ENCODE assay signal across 17 cellular contexts in the genomic region with DNA sequence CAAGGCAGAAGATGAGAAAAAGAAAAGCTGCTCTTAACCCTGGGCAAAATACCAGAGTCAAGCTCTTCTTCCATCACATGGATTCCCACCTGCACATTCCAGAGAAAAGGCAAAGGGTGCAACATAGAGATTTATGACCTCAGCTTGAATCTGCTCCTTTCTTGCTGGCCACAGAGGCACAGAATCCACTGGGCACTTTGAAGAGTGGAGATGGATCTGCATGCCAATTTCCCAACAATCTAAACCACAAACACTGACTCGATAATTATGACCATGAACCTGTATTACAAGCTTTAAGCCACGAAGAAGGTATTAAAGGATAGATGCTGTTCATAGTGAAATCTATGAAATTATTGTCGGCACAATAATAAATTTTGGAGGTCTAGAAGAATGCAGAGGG.
"Had no signal": no experiment of that assay in that cellular context is flagged by ENCODE, and none has a peak within 500 bp of the region (broad histone marks: within the 10 kb centered on the region; RNA-seq: fewer than 3 reads in every experiment).

No MANE protein-coding gene starts in this region.

- DNase-seq: colonic mucosa; dermis blood vessel endothelial cell; erythroblast; heart left ventricle; hypothalamus; islet precursor cell; natural killer cell; posterior cingulate gyrus; stimulated activated CD4-positive, alpha-beta T cell treated with anti-CD3 and anti-CD28 coated beads, Interleukin-2, amount 100 ng/mL, for 24 hours; stimulated activated CD4-positive, alpha-beta T cell treated with anti-CD3 and anti-CD28 coated beads, Interleukin-4, amount 100 ng/mL, for 4 hours; stimulated activated naive B cell treated with anti-CD40 and anti-IgM and Interleukin-4, amounts not matched to agents 10 μg/mL and 1 μg/mL and 100 μg/mL, for 72 hours; stimulated activated naive CD8-positive, alpha-beta T cell treated with anti-CD3 and anti-CD28 coated beads, Interleukin-15, amount 100 ng/mL, for 72 hours; testis had no signal

- ATAC-seq: heart left ventricle; left lobe of liver; natural killer cell; sciatic nerve; stimulated activated naive B cell treated with anti-CD40 and anti-IgM and Interleukin-4, amounts not matched to agents 10 μg/mL and 1 μg/mL and 100 μg/mL, for 72 hours; stimulated activated naive CD8-positive, alpha-beta T cell treated with anti-CD3 and anti-CD28 coated beads, Interleukin-15, amount 100 ng/mL, for 72 hours had no signal

- H3K27me3 ChIP-seq: colonic mucosa, heart left ventricle, testis, tibial nerve had no signal

- H3K27ac ChIP-seq: colonic mucosa, heart left ventricle, skin epidermis, testis, tibial nerve had no signal

- H3K4me1 ChIP-seq: colonic mucosa, heart left ventricle, testis, tibial nerve had no signal

- H3K4me3 ChIP-seq: colonic mucosa, heart left ventricle, skin epidermis, testis, tibial nerve had no signal

- H3K9me3 ChIP-seq: colonic mucosa, testis, tibial nerve had no signal

- H3K36me3 ChIP-seq: colonic mucosa, heart left ventricle, tibial nerve had no signal
